18 cellular contexts compared by ENCODE assay signal in genomic region chr10:79336276-79336675, GRCh38. TPM values are rescaled to one million over a fixed set of nuclear protein-coding genes. Genes with fewer than 3 reads are reported as not detected.
DNase-seq lines count a peak whose midpoint lies in the region; ATAC-seq and TF ChIP-seq lines count a peak whose summit lies in the region.
"Had no signal": no experiment of that assay in that cellular context is flagged by ENCODE, and none has a peak within 500 bp of the region (broad histone marks: within the 10 kb centered on the region; RNA-seq: fewer than 3 reads in every experiment).

No MANE protein-coding gene starts in this region.

- DNase-seq in SJCRH30 (no peak), iPS-NIHi11 (ENCODE audit: low spot score) (peak; percentile 55), mesenteric fat pad (ENCODE audit: low spot score) (no peak), GM10248 (ENCODE audit: extremely low spot score) (no peak)
- DNase-seq in stimulated activated effector memory CD8-positive, alpha-beta T cell treated with anti-CD3 and anti-CD28 coated beads, Interleukin-12 subunit alpha, Interleukin-12 subunit beta, amount 100 ng/mL, for 72 hours (ENCODE audit: low spot score in 2 of 2), result no peak
- DNase-seq in effector CD4-positive, alpha-beta T cell, result no peak
- DNase-seq: activated CD4-positive, alpha-beta T cell treated with anti-CD3 and anti-CD28 coated beads, Interleukin-2, amount 50 U/mL, for 4 hours; activated naive CD4-positive, alpha-beta T cell treated with Interleukin-2 at 50 U/mL for 16 hours; activated T-cell treated with anti-CD3 and anti-CD28 coated beads for 4 hours; NCI-H1105 treated with DMSO at 0.1 percent for 48 hours; NCI-H2171; NCI-H82; SK-N-SH; stimulated activated CD4-positive, alpha-beta T cell treated with anti-CD3 and anti-CD28 coated beads, Interleukin-1b, Interleukin-23, amount 100 ng/mL, for 48 hours had no signal

- ATAC-seq in stimulated activated effector memory CD8-positive, alpha-beta T cell treated with anti-CD3 and anti-CD28 coated beads, Interleukin-12 subunit alpha, Interleukin-12 subunit beta, amount 100 ng/mL, for 72 hours, result no peak
- ATAC-seq: HCT116 had no signal

- H3K4me3 ChIP-seq in HUES6 (ENCODE audit: low read depth, low read length) (no peak overlapping the region), SJCRH30 (no peak overlapping the region)
- H3K4me3 ChIP-seq: coronary artery, Peyer's patch had no signal

- no peak overlapping the region for H3K4me3 Mint-ChIP-seq in stimulated activated effector memory CD8-positive, alpha-beta T cell treated with anti-CD3 and anti-CD28 coated beads, Interleukin-12 subunit alpha, Interleukin-12 subunit beta, amount 100 ng/mL, for 72 hours

- peaks cover 15% of the 10 kb centered on the region; the same call in 1 of the 2 replicates for H3K4me1 ChIP-seq in HUES6 (ENCODE audit: control insufficient read depth, insufficient read depth, low read length)
- H3K4me1 ChIP-seq in SJCRH30, result peaks cover 9% of the 10 kb centered on the region

- peaks cover 44% of the 10 kb centered on the region for H3K4me1 Mint-ChIP-seq in stimulated activated effector memory CD8-positive, alpha-beta T cell treated with anti-CD3 and anti-CD28 coated beads, Interleukin-12 subunit alpha, Interleukin-12 subunit beta, amount 100 ng/mL, for 72 hours

- H3K27ac ChIP-seq in HUES6 (ENCODE audit: low read depth, low read length), result no peak overlapping the region
- peak overlapping the region; percentile 61 for H3K27ac ChIP-seq in SJCRH30
- H3K27ac ChIP-seq: coronary artery, Peyer's patch had no signal

- no peaks in the 10 kb centered on the region for H3K36me3 ChIP-seq in HUES6 (ENCODE audit: control insufficient read depth, insufficient read depth, low read length)
- H3K36me3 ChIP-seq in SJCRH30, result no peaks in the 10 kb centered on the region
- H3K36me3 ChIP-seq: Peyer's patch had no signal

- peak overlapping the region; percentile 46 for H3K9ac ChIP-seq in HUES6 (ENCODE audit: low read length)
- H3K9ac ChIP-seq: SK-N-SH had no signal

- CTCF ChIA-PET in GM10248 (lab: Yijun Ruan, JAX), result interaction anchor here (1.2 to 10.3 kb wide), 4 partner anchors 7 to 18 kb away, joined by 3 to 90 read pairs (median 6); partner anchors contain the start of gene PPIF

- no peak for TF ChIP-seq CTCF in GM10248 (IDR thresholded peaks at IDR 0.05; ENCODE audit: control extremely low read depth, extremely low read depth, low read depth, missing control alignments)

- no peaks in the 10 kb centered on the region for H3K27me3 ChIP-seq in HUES6 (ENCODE audit: control insufficient read depth, insufficient read depth, low read length)
- no peaks in the 10 kb centered on the region for H3K27me3 ChIP-seq in SJCRH30
- H3K27me3 ChIP-seq: Peyer's patch had no signal

- peak overlapping the region; percentile 67 for H3K27ac Mint-ChIP-seq in stimulated activated effector memory CD8-positive, alpha-beta T cell treated with anti-CD3 and anti-CD28 coated beads, Interleukin-12 subunit alpha, Interleukin-12 subunit beta, amount 100 ng/mL, for 72 hours

- H3K9me3 ChIP-seq in HUES6 (ENCODE audit: control insufficient read depth, insufficient read depth, low read depth, low read length) (peaks cover 5% of the 10 kb centered on the region; the same call in 1 of the 2 replicates), SJCRH30 (replicated peaks) (no peaks in the 10 kb centered on the region)
- H3K9me3 ChIP-seq: Peyer's patch, SK-N-SH had no signal

- POLR2A ChIA-PET in GM10248 (lab: Yijun Ruan, JAX), result no interaction called here

- no peaks in the 10 kb centered on the region for H3K9me3 Mint-ChIP-seq in stimulated activated effector memory CD8-positive, alpha-beta T cell treated with anti-CD3 and anti-CD28 coated beads, Interleukin-12 subunit alpha, Interleukin-12 subunit beta, amount 100 ng/mL, for 72 hours

- peaks cover 5% of the 10 kb centered on the region for H3K36me3 Mint-ChIP-seq in stimulated activated effector memory CD8-positive, alpha-beta T cell treated with anti-CD3 and anti-CD28 coated beads, Interleukin-12 subunit alpha, Interleukin-12 subunit beta, amount 100 ng/mL, for 72 hours

RNA-seq across cellular contexts. Expression of gene PPIF, which starts 11.0 kb away (rescaled TPM):
- 98.8 and 103 TPM in 2 replicates for total RNA-seq in SJCRH30 (2014; rRNA removed; shearing (Covaris generic))
- total RNA-seq in mesenteric fat pad, result 181 TPM
